ENCODE assay signal across 8 cellular contexts in genomic region chr3:184157206-184157605, GRCh38. TPM values are rescaled to one million over a fixed set of nuclear protein-coding genes. Genes with fewer than 3 reads are reported as not detected.
DNase-seq lines count a peak whose midpoint lies in the region; ATAC-seq, FAIRE-seq and TF ChIP-seq lines count a peak whose summit lies in the region.

No MANE protein-coding gene starts in this region.

- BruUV-seq in HepG2 (replicated peaks; lab: Mats Ljungman, UMichigan), result no TSS peak

- no peak for FAIRE-seq in HepG2 (lab: Jason Lieb, UNC)

- no peaks in the 10 kb centered on the region for H3K36me3 ChIP-seq in ascending aorta
- peaks cover under 1 to 7% of the 10 kb centered on the region in 2 experiments; a peak in 3 of 5 replicates for H3K36me3 ChIP-seq in HepG2 (replicated peaks in 1 of 2; ENCODE audit: control insufficient read depth in 1 of 2, insufficient read depth in 2 of 2, low read length in 2 of 2)
- no peaks in the 10 kb centered on the region for H3K36me3 ChIP-seq in thyroid gland

- CTCF ChIA-PET in HepG2 (lab: Yijun Ruan, JAX; ENCODE audit: low intra/inter-chr PET ratio, low total read pairs) (no interaction called here), HEK293T (lab: Yijun Ruan, JAX) (no interaction called here)

- H3K4me3 ChIP-seq in ascending aorta (peak overlapping the region; percentile 80 to 97), HepG2 (replicated peaks in 1 of 3; ENCODE audit: insufficient read depth in 1 of 3, low read depth in 2 of 3, low read length in 3 of 3) (peak overlapping the region; percentile 77 to 100 (median 99)), thyroid gland (replicated peaks in 1 of 3) (peak overlapping the region in 2 of 3 donors; percentile 94 to 98)

- intact Hi-C loops in ascending aorta (cut with DNase I) (loop anchor here (5.0 to 10.0 kb wide), 3 partner anchors 90 to 1062 kb away; partner anchors contain the start of genes ABCC5, ALG3, EEF1AKMT4 and MCCC1), HepG2 (cut with micrococcal nuclease; ENCODE audit: unreplicated experiment) (loop anchor here (2.0 kb wide), 2 partner anchors 18 to 92 kb away; partner anchors contain the start of genes ALG3, AP2M1 and EEF1AKMT4), thyroid gland (cut with DNase I) (loop anchor here (10.0 kb wide), 1 partner anchor 142 kb away; the partner anchor contains the start of gene ABCC5)

- peak overlapping the region; percentile 97 for H3K9ac ChIP-seq in HepG2 (ENCODE audit: insufficient read depth, low read depth, low read length)

- peaks cover 33% of the 10 kb centered on the region for H3K4me1 Mint-ChIP-seq in activated T-cell treated with anti-CD3 and anti-CD28 coated beads, Interleukin-2, amount 50 U/mL, for 24 hours (ENCODE audit: low read depth)

- H3K27ac ChIP-seq in ascending aorta, result peak overlapping the region; percentile 87 to 89
- H3K27ac ChIP-seq in HepG2 (ENCODE audit: extremely low read length, insufficient read depth, low read length), result peak overlapping the region; percentile 96
- H3K27ac ChIP-seq in thyroid gland, result peak overlapping the region; percentile 51 to 89 (median 78)

- POLR2A ChIA-PET in HepG2 (lab: Yijun Ruan, JAX), result interaction anchor here (2.4 to 3.1 kb wide), 2 partner anchors 12 to 22 kb away, joined by 7 to 28 read pairs; partner anchors contain the start of gene EIF2B5
- POLR2A ChIA-PET in HEK293T (lab: Yijun Ruan, JAX), result no interaction called here

- peaks cover 31% of the 10 kb centered on the region for H4K20me1 ChIP-seq in HepG2 (ENCODE audit: insufficient read depth, low read length)

- H3K4me2 ChIP-seq in HepG2 (ENCODE audit: low read depth, low read length), result peak overlapping the region; percentile 92

- ATAC-seq in HepG2 (no peak), GM21825 (IDR thresholded peaks at IDR 0.05; ENCODE audit: unreplicated experiment) (no peak), HG02763 (IDR thresholded peaks at IDR 0.05; ENCODE audit: unreplicated experiment) (no peak)

- H3K9me3 Mint-ChIP-seq in activated T-cell treated with anti-CD3 and anti-CD28 coated beads, Interleukin-2, amount 50 U/mL, for 24 hours, result no peaks in the 10 kb centered on the region

- TF ChIP-seq EP300 in HepG2 (IDR thresholded peaks at IDR 0.05; ENCODE audit: low read depth in 2 of 2, low read length in 2 of 2) (no peak), HepG2 (CRISPR knock-in tag; IDR thresholded peaks at IDR 0.05; ENCODE audit: borderline replicate concordance) (no peak)

- H3K4me3 Mint-ChIP-seq in activated T-cell treated with anti-CD3 and anti-CD28 coated beads, Interleukin-2, amount 50 U/mL, for 24 hours, result peak overlapping the region; percentile 93

- TF ChIP-seq RAD21 in HepG2 (CRISPR knock-in tag; IDR thresholded peaks at IDR 0.05), result no peak

- peaks cover 18 to 40% of the 10 kb centered on the region in 2 donors for H3K4me1 ChIP-seq in ascending aorta
- peaks cover 46% of the 10 kb centered on the region for H3K4me1 ChIP-seq in HepG2 (ENCODE audit: insufficient read depth, low read length)
- H3K4me1 ChIP-seq in thyroid gland, result peaks cover 29 to 49% of the 10 kb centered on the region in 2 donors

- no peak for DNase-seq in activated T-cell treated with anti-CD3 and anti-CD28 coated beads, Interleukin-2, amount 50 U/mL, for 24 hours
- DNase-seq in activated T-cell treated with anti-CD3 and anti-CD28 coated beads, Interleukin-2, amount 50 U/mL, for 1 hour, result no peak
- DNase-seq in ascending aorta (ENCODE audit: low spot score in 2 of 2) (no peak), HepG2 (ENCODE audit: low spot score) (no peak), thyroid gland (no peak), HEK293T (ENCODE audit: extremely low spot score) (no peak)

- H3K36me3 Mint-ChIP-seq in activated T-cell treated with anti-CD3 and anti-CD28 coated beads, Interleukin-2, amount 50 U/mL, for 24 hours (ENCODE audit: low read depth), result peaks cover 18% of the 10 kb centered on the region

- in situ Hi-C loops in HepG2 (cut with HindIII; ENCODE audit: extremely low pct_ligation_motif_present, low pct_unique_long_range_greater_than_20kb), result loop anchor here (5.0 kb wide), 1 partner anchor 90 kb away; the partner anchor contains the start of genes ALG3 and EEF1AKMT4

- no peak for TF ChIP-seq POLR2A in HepG2 (IDR thresholded peaks at IDR 0.05; ENCODE audit: insufficient read depth in 1 of 2, low read depth in 2 of 2, low read length in 2 of 2)
- TF ChIP-seq POLR2A in thyroid gland (IDR thresholded peaks at IDR 0.05), result no peak

- H2AFZ ChIP-seq in HepG2 (ENCODE audit: low read length), result no peak overlapping the region

- peaks cover 58% of the 10 kb centered on the region for H3K79me2 ChIP-seq in HepG2 (ENCODE audit: insufficient read depth, low read length)

- peak overlapping the region; percentile 67 for H3K27ac Mint-ChIP-seq in activated T-cell treated with anti-CD3 and anti-CD28 coated beads, Interleukin-2, amount 50 U/mL, for 24 hours

- H3K9me3 ChIP-seq in ascending aorta (no peaks in the 10 kb centered on the region), HepG2 (ENCODE audit: low read length) (no peaks in the 10 kb centered on the region), thyroid gland (no peaks in the 10 kb centered on the region)

- H3K27me3 ChIP-seq in ascending aorta (no peaks in the 10 kb centered on the region), HepG2 (ENCODE audit: control insufficient read depth in 1 of 2, insufficient read depth in 2 of 2, low read length in 2 of 2) (no peaks in the 10 kb centered on the region; a peak in 1 of 5 replicates), thyroid gland (no peaks in the 10 kb centered on the region)

- H3K27me3 Mint-ChIP-seq in activated T-cell treated with anti-CD3 and anti-CD28 coated beads, Interleukin-2, amount 50 U/mL, for 24 hours, result no peaks in the 10 kb centered on the region

- TF ChIP-seq CTCF in ascending aorta (IDR thresholded peaks at IDR 0.05) (no peak), HepG2 (CRISPR knock-in tag; IDR thresholded peaks at IDR 0.05) (no peak), thyroid gland (IDR thresholded peaks at IDR 0.05) (no peak)

RNA-seq across cellular contexts. Expression of gene DVL3, which starts 2.0 kb away (rescaled TPM):
- total RNA-seq in ascending aorta (36.6 TPM), HepG2 (2016; rRNA removed; fragmentation: Illumina TruSeq; extraction: Trizol) (25.4 and 29.0 TPM in 2 replicates), thyroid gland (100 to 1,000 TPM in 1 of 4 donors, 10 to 100 TPM in 3; 48.2 to 137 (median 65.3) TPM)
- total RNA-seq in HepG2 (2016; cell fraction: cytosol; rRNA removed; fragmentation: Illumina TruSeq; extraction: Trizol; ENCODE audit: low read depth), result 23.8 and 24.8 TPM in 2 replicates
- total RNA-seq in HepG2 (2016; cell fraction: insoluble cytoplasmic fraction; rRNA removed; fragmentation: Illumina TruSeq; extraction: Trizol), result 20.5 and 27.5 TPM in 2 replicates
- 52.6 and 55.8 TPM in 2 replicates for total RNA-seq in HepG2 (2016; cell fraction: membrane; rRNA removed; fragmentation: Illumina TruSeq; extraction: Trizol)
- 28.8 and 35.1 TPM in 2 replicates for total RNA-seq in HepG2 (2016; cell fraction: nucleus; rRNA removed; fragmentation: Illumina TruSeq; extraction: Trizol)
- polyA plus RNA-seq in HepG2 (2011; rRNA removed), result 36.1 and 42.9 TPM in 2 replicates
- 18.8 and 21.5 TPM in 2 replicates for polyA plus RNA-seq in HepG2 (2011; cell fraction: cytosol; rRNA removed)
- polyA plus RNA-seq in HepG2 (2011; cell fraction: nucleus; rRNA removed), result 166 and 190 TPM in 2 replicates
- polyA plus RNA-seq in HepG2 (2012), result 37.1 and 38.4 TPM in 2 replicates
- 40.0 and 43.8 TPM in 2 replicates for polyA plus RNA-seq in HepG2 (2016; cell fraction: cytosol; fragmentation: Illumina TruSeq; extraction: Trizol; ENCODE audit: low read depth)
- polyA plus RNA-seq in HepG2 (2016; cell fraction: insoluble cytoplasmic fraction; fragmentation: Illumina TruSeq; extraction: Trizol; ENCODE audit: low read depth), result 28.4 and 42.1 TPM in 2 replicates
- 59.8 and 69.8 TPM in 2 replicates for polyA plus RNA-seq in HepG2 (2016; cell fraction: membrane; fragmentation: Illumina TruSeq; extraction: Trizol; ENCODE audit: low read depth)
- polyA plus RNA-seq in HepG2 (2016; cell fraction: nucleus; fragmentation: Illumina TruSeq; extraction: Trizol; ENCODE audit: insufficient read depth, low read depth), result 134 and 135 TPM in 2 replicates
- polyA minus RNA-seq in HepG2 (2011; rRNA and poly(A)+ RNA removed; ENCODE audit: low replicate concordance), result 62.6 and 62.7 TPM in 2 replicates
- 24.4 and 29.1 TPM in 2 replicates for polyA minus RNA-seq in HepG2 (2011; cell fraction: cytosol; rRNA and poly(A)+ RNA removed)
- polyA minus RNA-seq in HepG2 (2011; cell fraction: nucleus; rRNA and poly(A)+ RNA removed), result 50.5 and 58.6 TPM in 2 replicates

RNA-seq across cellular contexts. Expression of gene AP2M1, which starts 17.4 kb away (rescaled TPM):
- 101 TPM for total RNA-seq in ascending aorta
- total RNA-seq in HepG2 (2016; rRNA removed; fragmentation: Illumina TruSeq; extraction: Trizol), result 124 and 126 TPM in 2 replicates
- 72.2 and 73.9 TPM in 2 replicates for total RNA-seq in HepG2 (2016; cell fraction: cytosol; rRNA removed; fragmentation: Illumina TruSeq; extraction: Trizol; ENCODE audit: low read depth)
- 120 and 132 TPM in 2 replicates for total RNA-seq in HepG2 (2016; cell fraction: insoluble cytoplasmic fraction; rRNA removed; fragmentation: Illumina TruSeq; extraction: Trizol)
- 105 and 110 TPM in 2 replicates for total RNA-seq in HepG2 (2016; cell fraction: membrane; rRNA removed; fragmentation: Illumina TruSeq; extraction: Trizol)
- total RNA-seq in HepG2 (2016; cell fraction: nucleus; rRNA removed; fragmentation: Illumina TruSeq; extraction: Trizol), result 55.3 and 71.0 TPM in 2 replicates
- 146 and 189 TPM in 2 replicates for polyA plus RNA-seq in HepG2 (2011; rRNA removed)
- polyA plus RNA-seq in HepG2 (2011; cell fraction: cytosol; rRNA removed), result 105 and 107 TPM in 2 replicates
- 190 and 200 TPM in 2 replicates for polyA plus RNA-seq in HepG2 (2011; cell fraction: nucleus; rRNA removed)
- 119 and 172 TPM in 2 replicates for polyA plus RNA-seq in HepG2 (2012)
- polyA plus RNA-seq in HepG2 (2016; cell fraction: cytosol; fragmentation: Illumina TruSeq; extraction: Trizol; ENCODE audit: low read depth), result 89.6 and 102 TPM in 2 replicates
- polyA plus RNA-seq in HepG2 (2016; cell fraction: insoluble cytoplasmic fraction; fragmentation: Illumina TruSeq; extraction: Trizol; ENCODE audit: low read depth), result 155 and 182 TPM in 2 replicates
- polyA plus RNA-seq in HepG2 (2016; cell fraction: membrane; fragmentation: Illumina TruSeq; extraction: Trizol; ENCODE audit: low read depth), result 110 and 116 TPM in 2 replicates
- 139 and 149 TPM in 2 replicates for polyA plus RNA-seq in HepG2 (2016; cell fraction: nucleus; fragmentation: Illumina TruSeq; extraction: Trizol; ENCODE audit: insufficient read depth, low read depth)
- polyA minus RNA-seq in HepG2 (2011; rRNA and poly(A)+ RNA removed; ENCODE audit: low replicate concordance), result 177 and 651 TPM in 2 replicates
- 51.9 and 58.8 TPM in 2 replicates for polyA minus RNA-seq in HepG2 (2011; cell fraction: cytosol; rRNA and poly(A)+ RNA removed)
- polyA minus RNA-seq in HepG2 (2011; cell fraction: nucleus; rRNA and poly(A)+ RNA removed), result 68.9 and 87.9 TPM in 2 replicates
- 100 to 1,000 TPM; 180 to 302 (median 212) TPM for total RNA-seq in thyroid gland

RNA-seq across cellular contexts. Expression of gene EIF2B5, which starts 22.0 kb away (rescaled TPM):
- total RNA-seq in ascending aorta (24.7 TPM), HepG2 (2016; rRNA removed; fragmentation: Illumina TruSeq; extraction: Trizol) (60.2 and 60.3 TPM in 2 replicates), thyroid gland (10 to 100 TPM; 27.9 to 46.5 (median 42.2) TPM)
- total RNA-seq in HepG2 (2016; cell fraction: cytosol; rRNA removed; fragmentation: Illumina TruSeq; extraction: Trizol; ENCODE audit: low read depth), result 13.3 and 14.4 TPM in 2 replicates
- total RNA-seq in HepG2 (2016; cell fraction: insoluble cytoplasmic fraction; rRNA removed; fragmentation: Illumina TruSeq; extraction: Trizol), result 56.4 and 59.3 TPM in 2 replicates
- 25.4 and 30.0 TPM in 2 replicates for total RNA-seq in HepG2 (2016; cell fraction: membrane; rRNA removed; fragmentation: Illumina TruSeq; extraction: Trizol)
- total RNA-seq in HepG2 (2016; cell fraction: nucleus; rRNA removed; fragmentation: Illumina TruSeq; extraction: Trizol), result 46.2 and 46.9 TPM in 2 replicates
- polyA plus RNA-seq in HepG2 (2011; rRNA removed), result 38.4 and 42.2 TPM in 2 replicates
- polyA plus RNA-seq in HepG2 (2011; cell fraction: cytosol; rRNA removed), result 31.2 and 31.6 TPM in 2 replicates
- polyA plus RNA-seq in HepG2 (2011; cell fraction: nucleus; rRNA removed), result 105 and 110 TPM in 2 replicates
- polyA plus RNA-seq in HepG2 (2012), result 31.8 and 34.3 TPM in 2 replicates
- 12.5 and 14.4 TPM in 2 replicates for polyA plus RNA-seq in HepG2 (2016; cell fraction: cytosol; fragmentation: Illumina TruSeq; extraction: Trizol; ENCODE audit: low read depth)
- 49.2 and 49.4 TPM in 2 replicates for polyA plus RNA-seq in HepG2 (2016; cell fraction: insoluble cytoplasmic fraction; fragmentation: Illumina TruSeq; extraction: Trizol; ENCODE audit: low read depth)
- 17.8 and 21.2 TPM in 2 replicates for polyA plus RNA-seq in HepG2 (2016; cell fraction: membrane; fragmentation: Illumina TruSeq; extraction: Trizol; ENCODE audit: low read depth)
- 79.9 and 81.6 TPM in 2 replicates for polyA plus RNA-seq in HepG2 (2016; cell fraction: nucleus; fragmentation: Illumina TruSeq; extraction: Trizol; ENCODE audit: insufficient read depth, low read depth)
- polyA minus RNA-seq in HepG2 (2011; rRNA and poly(A)+ RNA removed; ENCODE audit: low replicate concordance), result 63.6 and 87.1 TPM in 2 replicates
- polyA minus RNA-seq in HepG2 (2011; cell fraction: cytosol; rRNA and poly(A)+ RNA removed), result 14.2 and 16.3 TPM in 2 replicates
- polyA minus RNA-seq in HepG2 (2011; cell fraction: nucleus; rRNA and poly(A)+ RNA removed), result 53.6 and 66.0 TPM in 2 replicates

RNA-seq across cellular contexts. Expression of gene ABCF3, which starts 28.8 kb away (rescaled TPM):
- total RNA-seq in ascending aorta (93.3 TPM), HepG2 (2016; rRNA removed; fragmentation: Illumina TruSeq; extraction: Trizol) (32.7 and 38.8 TPM in 2 replicates), thyroid gland (10 to 100 TPM; 51.1 to 83.4 (median 72.6) TPM)
- 7.0 and 8.6 TPM in 2 replicates for total RNA-seq in HepG2 (2016; cell fraction: cytosol; rRNA removed; fragmentation: Illumina TruSeq; extraction: Trizol; ENCODE audit: low read depth)
- total RNA-seq in HepG2 (2016; cell fraction: insoluble cytoplasmic fraction; rRNA removed; fragmentation: Illumina TruSeq; extraction: Trizol), result 30.5 and 38.2 TPM in 2 replicates
- 9.7 and 13.0 TPM in 2 replicates for total RNA-seq in HepG2 (2016; cell fraction: membrane; rRNA removed; fragmentation: Illumina TruSeq; extraction: Trizol)
- 31.0 and 40.0 TPM in 2 replicates for total RNA-seq in HepG2 (2016; cell fraction: nucleus; rRNA removed; fragmentation: Illumina TruSeq; extraction: Trizol)
- 46.5 and 48.2 TPM in 2 replicates for polyA plus RNA-seq in HepG2 (2011; rRNA removed)
- polyA plus RNA-seq in HepG2 (2011; cell fraction: cytosol; rRNA removed), result 30.2 and 39.9 TPM in 2 replicates
- polyA plus RNA-seq in HepG2 (2011; cell fraction: nucleus; rRNA removed), result 164 and 188 TPM in 2 replicates
- 28.3 and 31.4 TPM in 2 replicates for polyA plus RNA-seq in HepG2 (2012)
- polyA plus RNA-seq in HepG2 (2016; cell fraction: cytosol; fragmentation: Illumina TruSeq; extraction: Trizol; ENCODE audit: low read depth), result 4.3 TPM in 2 replicates
- polyA plus RNA-seq in HepG2 (2016; cell fraction: insoluble cytoplasmic fraction; fragmentation: Illumina TruSeq; extraction: Trizol; ENCODE audit: low read depth), result 30.4 and 34.2 TPM in 2 replicates
- 5.7 and 8.3 TPM in 2 replicates for polyA plus RNA-seq in HepG2 (2016; cell fraction: membrane; fragmentation: Illumina TruSeq; extraction: Trizol; ENCODE audit: low read depth)
- polyA plus RNA-seq in HepG2 (2016; cell fraction: nucleus; fragmentation: Illumina TruSeq; extraction: Trizol; ENCODE audit: insufficient read depth, low read depth), result 92.9 and 103 TPM in 2 replicates
- polyA minus RNA-seq in HepG2 (2011; rRNA and poly(A)+ RNA removed; ENCODE audit: low replicate concordance), result 79.8 and 202 TPM in 2 replicates
- 25.1 and 28.6 TPM in 2 replicates for polyA minus RNA-seq in HepG2 (2011; cell fraction: cytosol; rRNA and poly(A)+ RNA removed)
- polyA minus RNA-seq in HepG2 (2011; cell fraction: nucleus; rRNA and poly(A)+ RNA removed), result 71.1 and 80.3 TPM in 2 replicates
